Comparison of ENCODE assay signal across 8 cellular contexts in the genomic region with DNA sequence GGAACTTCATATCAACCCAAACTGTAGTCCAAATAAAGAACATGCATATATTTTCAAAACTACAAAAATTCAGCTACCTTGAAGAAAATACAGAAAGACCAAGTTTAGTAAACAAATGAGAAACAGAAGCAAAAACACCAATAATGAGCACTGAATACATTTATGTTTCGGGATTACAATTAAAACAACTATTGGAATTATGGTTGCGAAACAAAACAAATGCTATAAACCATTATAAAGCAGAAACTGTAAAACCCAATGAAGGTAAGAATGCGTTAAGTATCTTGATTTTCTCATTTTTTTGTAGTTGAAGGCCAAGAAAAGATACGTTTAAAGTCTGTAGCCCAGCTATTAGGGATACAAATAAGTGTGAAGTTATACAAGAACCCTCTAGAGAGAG.
"Had no signal": no experiment of that assay in that cellular context is flagged by ENCODE, and none has a peak within 500 bp of the region (broad histone marks: within the 10 kb centered on the region; RNA-seq: fewer than 3 reads in every experiment).

No MANE protein-coding gene starts in this region.

- DNase-seq: H9, HCEC 1CT, KBM-7 had no signal

- H3K4me3 Mint-ChIP-seq: GM23338, H9, IgD-negative memory B cell had no signal

- H3K9me3 Mint-ChIP-seq: GM23338, H9 had no signal

- H3K27ac ChIP-seq: HL-60 had no signal

- H3K4me3 ChIP-seq: GM23338 had no signal

- H3K27me3 Mint-ChIP-seq: IgD-negative memory B cell had no signal

- FAIRE-seq: H1, H54 had no signal

- H2AFZ ChIP-seq: GM23338 had no signal

- H3K4me1 Mint-ChIP-seq: GM23338 had no signal

- ATAC-seq: GM23338 had no signal

- H3K27ac Mint-ChIP-seq: GM23338, H9 had no signal

- H3K4me2 ChIP-seq: GM23338 had no signal
